Comparison of ENCODE assay signal across 8 cellular contexts in the genomic region with DNA sequence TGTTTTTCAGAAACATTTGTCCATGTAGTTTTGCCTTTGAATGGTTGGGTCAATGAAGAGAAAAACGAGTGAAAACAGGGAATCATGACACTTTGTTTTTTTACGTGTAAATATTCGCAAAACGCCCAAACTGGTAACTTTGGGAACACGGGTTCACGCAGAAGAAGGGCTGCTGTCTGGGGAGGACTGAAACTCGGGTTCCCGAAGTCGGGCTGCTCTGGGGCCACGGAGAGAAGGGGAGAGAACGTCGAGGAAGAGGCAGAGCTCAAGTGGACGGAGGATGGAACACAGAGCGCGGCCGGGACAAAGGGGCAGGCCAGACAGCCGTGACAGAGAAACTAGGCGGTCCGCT. TPM values are rescaled to one million over a fixed set of nuclear protein-coding genes. Genes with fewer than 3 reads are reported as not detected.
A peak's percentile ranks its signal among the peaks of the same experiment; 100 is the strongest.
DNase-seq lines count a peak whose midpoint lies in the region; ATAC-seq and FAIRE-seq lines count a peak whose summit lies in the region.

No MANE protein-coding gene starts in this region.

- no peaks in the 10 kb centered on the region for H3K27me3 Mint-ChIP-seq in activated T-helper 17 cell treated with anti-CD3 and anti-CD28 coated beads, Interleukin-2, amount 50 U/mL, for 72 hours

- peak overlapping the region; percentile 72 for H3K4me3 ChIP-seq in BLaER1
- H3K4me3 ChIP-seq in iPS DF 6.9 (ENCODE audit: low read length), result peak overlapping the region; percentile 77; the same call in 1 of the 2 replicates
- peak overlapping the region; percentile 26 to 72 for H3K4me3 ChIP-seq in small intestine (ENCODE audit: low read depth in 1 of 2, low read length in 2 of 2)

- H3K27ac ChIP-seq in BLaER1 (peak overlapping the region; percentile 86), iPS DF 6.9 (ENCODE audit: low read length) (no peak overlapping the region), small intestine (ENCODE audit: low read depth in 1 of 2, low read length in 1 of 2) (peak overlapping the region; percentile 98 to 99)

- H3K9ac ChIP-seq in BLaER1, result peak overlapping the region; percentile 82

- no peaks in the 10 kb centered on the region for H4K20me1 ChIP-seq in BLaER1

- peak overlapping the region; percentile 96 for H3K4me3 Mint-ChIP-seq in activated T-helper 17 cell treated with anti-CD3 and anti-CD28 coated beads, Interleukin-2, amount 50 U/mL, for 72 hours

- H3K36me3 ChIP-seq in BLaER1 (no peaks in the 10 kb centered on the region; the same call in 1 of the 2 replicates), iPS DF 6.9 (ENCODE audit: control insufficient read depth, insufficient read depth, low read length) (no peaks in the 10 kb centered on the region), small intestine (ENCODE audit: control insufficient read depth in 2 of 2, insufficient read depth in 2 of 2, low read length in 2 of 2) (peaks cover 0 to 1% of the 10 kb centered on the region in 2 donors)

- H3K4me2 ChIP-seq in BLaER1, result peak overlapping the region; percentile 86

- H3K4me1 ChIP-seq in BLaER1, result peaks cover 25% of the 10 kb centered on the region
- H3K4me1 ChIP-seq in iPS DF 6.9 (ENCODE audit: control insufficient read depth, insufficient read depth, low read length), result peaks cover 2% of the 10 kb centered on the region; the same call in 1 of the 2 replicates
- H3K4me1 ChIP-seq in small intestine (ENCODE audit: control insufficient read depth in 2 of 2, insufficient read depth in 1 of 2, low read depth in 1 of 2, low read length in 1 of 2), result peaks cover 0 to 5% of the 10 kb centered on the region in 2 donors

- no peaks in the 10 kb centered on the region for H3K9me3 Mint-ChIP-seq in activated T-helper 17 cell treated with anti-CD3 and anti-CD28 coated beads, Interleukin-2, amount 50 U/mL, for 72 hours

- no peak for FAIRE-seq in small intestine (lab: Jason Lieb, UNC)

- H3K9me3 ChIP-seq in BLaER1 (peaks cover 12% of the 10 kb centered on the region), iPS DF 6.9 (ENCODE audit: control insufficient read depth, insufficient read depth, low read length) (no peaks in the 10 kb centered on the region), small intestine (ENCODE audit: control insufficient read depth, low read depth) (no peaks in the 10 kb centered on the region)

- peak overlapping the region; percentile 92 for H3K27ac Mint-ChIP-seq in activated T-helper 17 cell treated with anti-CD3 and anti-CD28 coated beads, Interleukin-2, amount 50 U/mL, for 72 hours

- H3K4me1 Mint-ChIP-seq in activated T-helper 17 cell treated with anti-CD3 and anti-CD28 coated beads, Interleukin-2, amount 50 U/mL, for 72 hours, result peaks cover 14% of the 10 kb centered on the region

- peak; percentile 51 for ATAC-seq in GM19035 (IDR thresholded peaks at IDR 0.05; ENCODE audit: unreplicated experiment)
- ATAC-seq in HG03460 (IDR thresholded peaks at IDR 0.05; ENCODE audit: unreplicated experiment), result peak; percentile 41
- ATAC-seq in activated T-helper 17 cell treated with anti-CD3 and anti-CD28 coated beads, Interleukin-2, amount 50 U/mL, for 72 hours (replicated peaks), result peak; percentile 53

- no peak for DNase-seq in iPS DF 6.9 (ENCODE audit: low read depth, low spot score)
- DNase-seq in small intestine, result no peak
- DNase-seq in OCI-M2 (lab: John Stamatoyannopoulos, UW; ENCODE audit: unreplicated experiment), result no peak
- no peak for DNase-seq in C1 segment of cervical spinal cord (lab: John Stamatoyannopoulos, UW)

- peaks cover 23% of the 10 kb centered on the region for H3K27me3 ChIP-seq in BLaER1
- H3K27me3 ChIP-seq in iPS DF 6.9 (ENCODE audit: control insufficient read depth, insufficient read depth, low read length), result no peaks in the 10 kb centered on the region
- H3K27me3 ChIP-seq in small intestine (ENCODE audit: control insufficient read depth in 2 of 2, insufficient read depth in 2 of 2, low read length in 2 of 2), result no peaks in the 10 kb centered on the region

- peaks cover 4% of the 10 kb centered on the region for H3K36me3 Mint-ChIP-seq in activated T-helper 17 cell treated with anti-CD3 and anti-CD28 coated beads, Interleukin-2, amount 50 U/mL, for 72 hours (ENCODE audit: low read depth)

- WGBS in iPS DF 6.9 (ENCODE audit: insufficient coverage, insufficient read length), result no CpG with 5 or more reads among the region's 19 CpGs
- WGBS in small intestine, 3 donors, result 0 to 1% (median 0%) methylated on average over 19 of the region's 19 CpGs

RNA-seq across cellular contexts. Expression of a gene that starts 0.5 kb away (rescaled TPM):
- total RNA-seq in activated T-helper 17 cell treated with anti-CD3 and anti-CD28 coated beads, Interleukin-2, amount 50 U/mL, for 72 hours, result 10 to 100 TPM in 1 of 2 donors, 1 to 10 TPM in 1; 5.0 to 14.5 TPM
- 10 to 100 TPM; 10.1 to 29.2 (median 18.6) TPM for polyA plus RNA-seq in small intestine

RNA-seq across cellular contexts. Expression of a gene that starts 43.0 kb away (rescaled TPM):
- 10 to 100 TPM; 10.3 to 18.9 TPM for total RNA-seq in activated T-helper 17 cell treated with anti-CD3 and anti-CD28 coated beads, Interleukin-2, amount 50 U/mL, for 72 hours
- 10 to 100 TPM in 2 of 3 donors, 1 to 10 TPM in 1; 7.1 to 35.4 (median 26.2) TPM for polyA plus RNA-seq in small intestine
